ENCODE assay signal across 9 cellular contexts in the genomic region with DNA sequence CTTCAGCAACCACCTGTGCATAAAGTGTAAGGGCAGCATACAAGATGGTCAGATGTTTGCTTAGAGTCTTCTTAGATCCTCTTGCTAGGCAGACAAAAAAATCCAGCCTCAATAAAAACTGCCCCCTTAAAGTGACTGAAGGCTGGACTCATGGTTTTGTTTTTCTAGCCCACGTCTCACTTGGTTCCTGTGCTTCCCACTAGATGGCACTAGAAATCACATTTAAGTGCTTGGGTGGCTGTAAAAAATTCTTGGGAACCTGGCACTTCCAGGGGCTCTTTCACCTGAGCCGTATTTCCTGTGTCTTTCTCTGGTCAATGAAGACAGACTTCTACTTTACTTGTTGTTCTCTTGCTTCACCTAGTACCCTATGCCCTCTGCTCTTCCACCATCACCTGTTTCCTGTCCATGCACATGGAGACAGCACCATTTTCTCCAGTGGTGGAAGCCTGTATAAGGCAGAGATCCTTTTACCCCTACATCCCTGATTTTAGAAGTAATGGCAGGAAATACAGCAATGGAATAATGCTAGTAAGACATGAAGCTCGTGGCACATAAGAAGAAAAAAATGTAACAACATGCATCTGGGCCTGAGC. TPM values are rescaled to one million over a fixed set of nuclear protein-coding genes. Genes with fewer than 3 reads are reported as not detected.
DNase-seq lines count a peak whose midpoint lies in the region; ATAC-seq, FAIRE-seq and TF ChIP-seq lines count a peak whose summit lies in the region.
"Had no signal": no experiment of that assay in that cellular context is flagged by ENCODE, and none has a peak within 500 bp of the region (broad histone marks: within the 10 kb centered on the region; RNA-seq: fewer than 3 reads in every experiment).

No MANE protein-coding gene starts in this region.

- no peak overlapping the region; the same call in 1 of the 2 replicates for H2AFZ ChIP-seq in GM12878 (ENCODE audit: control insufficient read depth, low read depth, low read length)

- TF ChIP-seq CTCF in GM20000 (IDR thresholded peaks at IDR 0.05; ENCODE audit: extremely low read depth, missing control alignments) (peak; percentile 28), GM12878 (IDR thresholded peaks at IDR 0.05 in 2 of 3, conservative IDR thresholded peaks at IDR 0.05 in 1 of 3; ENCODE audit: control insufficient read depth in 2 of 3, extremely low read depth in 1 of 3, insufficient read depth in 1 of 3, low read depth in 3 of 3, low read length in 3 of 3) (peak; percentile 71 to 72 (median 72)), tibial artery (IDR thresholded peaks at IDR 0.05) (peak; percentile 68 to 70)

- H3K27me3 Mint-ChIP-seq in activated CD4-positive, alpha-beta T cell treated with anti-CD3 and anti-CD28 coated beads, Interleukin-2, amount 10 ng/mL, durations not matched to agents 24 days and 14 days, result no peaks in the 10 kb centered on the region

- H3K4me3 Mint-ChIP-seq in activated CD4-positive, alpha-beta T cell treated with anti-CD3 and anti-CD28 coated beads, Interleukin-2, amount 10 ng/mL, durations not matched to agents 24 days and 14 days, result no peak overlapping the region

- no peak for TF ChIP-seq EP300 in GM12878 (IDR thresholded peaks at IDR 0.05; ENCODE audit: borderline replicate concordance in 1 of 2, control insufficient read depth in 1 of 2, low read depth in 2 of 2, low read length in 2 of 2)

- SMC1A ChIA-PET in GM12878 (lab: Charles Lee; ENCODE audit: uncharacterized antibody, unreplicated experiment), result interaction anchor here (0.5 to 8.7 kb wide), 16 partner anchors 9 to 317 kb away, joined by 3 to 142 read pairs (median 4); a partner anchor contains a TSS

- POLR2A ChIA-PET in GM12878 (lab: Charles Lee), result interaction anchor here (0.6 kb wide), 1 partner anchor 52 kb away, joined by 3 read pairs; no protein-coding TSS in a partner anchor

- H3K27me3 ChIP-seq in GM12878 (replicated peaks in 1 of 2; ENCODE audit: control insufficient read depth in 2 of 2, insufficient read depth in 2 of 2, low read length in 1 of 2), result no peaks in the 10 kb centered on the region
- H3K27me3 ChIP-seq in tibial artery, result no peaks in the 10 kb centered on the region

- DNase-seq in AML-193 (lab: John Stamatoyannopoulos, UW), result peak; percentile 16 to 37
- peak; percentile 49 for DNase-seq in GM20000 (ENCODE audit: low spot score)
- DNase-seq in NCI-H345 (lab: John Stamatoyannopoulos, UW), result peak; percentile 33
- DNase-seq in GM12878 (ENCODE audit: low read depth, low spot score), result no peak
- peak; percentile 37 for DNase-seq in iris pigment epithelial cell (ENCODE audit: low read depth)
- DNase-seq in tibial artery, result no peak
- no peak for DNase-seq in central memory CD4-positive, alpha-beta T cell
- no peak for DNase-seq in activated CD4-positive, alpha-beta T cell treated with anti-CD3 and anti-CD28 coated beads, Interleukin-2, amount 10 ng/mL, durations not matched to agents 24 days and 14 days

- TF ChIP-seq RAD21 in GM12878 (IDR thresholded peaks at IDR 0.05; ENCODE audit: insufficient read depth, low read depth, low read length), result peak; percentile 80

- RAD21 ChIA-PET in GM12878 (lab: Charles Lee; ENCODE audit: unreplicated experiment), result interaction anchor here (1.0 to 4.7 kb wide), 8 partner anchors 10 to 201 kb away, joined by 3 to 87 read pairs (median 8); a partner anchor contains a TSS

- H3K4me1 ChIP-seq in GM12878 (ENCODE audit: control insufficient read depth, insufficient read depth, low read length) (peaks cover 7% of the 10 kb centered on the region), tibial artery (peaks cover 0 to 6% (median 2%) of the 10 kb centered on the region in 4 donors)

- H3K9me3 ChIP-seq in GM12878 (replicated peaks; ENCODE audit: control insufficient read depth, insufficient read depth, low read length), result no peaks in the 10 kb centered on the region
- no peaks in the 10 kb centered on the region for H3K9me3 ChIP-seq in tibial artery

- FAIRE-seq in GM12878 (lab: Jason Lieb, UNC), result peak; percentile 89
- FAIRE-seq: endometrium had no signal

- H3K79me2 ChIP-seq in GM12878 (ENCODE audit: control insufficient read depth, insufficient read depth, low read length), result no peaks in the 10 kb centered on the region

- intact Hi-C loops in GM12878 (cut with micrococcal nuclease; ENCODE audit: unreplicated experiment), result loop anchor here (1.0 to 10.0 kb wide), 2 partner anchors 184 to 623 kb away; a partner anchor contains a TSS
- intact Hi-C loops in tibial artery (cut with DNase I; ENCODE audit: low total_unique reads), result loop anchor here (5.0 to 10.0 kb wide), 2 partner anchors 181 to 643 kb away; a partner anchor contains a TSS
- intact Hi-C loops in activated CD4-positive, alpha-beta T cell treated with anti-CD3 and anti-CD28 coated beads, Interleukin-2, amount 10 ng/mL, durations not matched to agents 24 days and 14 days (cut with micrococcal nuclease), result loop anchor here (1.0 to 10.0 kb wide), 3 partner anchors 47 to 643 kb away; a partner anchor contains a TSS

- H3K4me3 ChIP-seq in GM12878, result no peak overlapping the region
- no peak overlapping the region for H3K4me3 ChIP-seq in tibial artery

- no peak for TF ChIP-seq POLR2A in GM12878 (IDR thresholded peaks at IDR 0.05; ENCODE audit: low read depth, low read length)

- H3K9ac ChIP-seq in GM12878 (ENCODE audit: control insufficient read depth, insufficient read depth, low read length), result no peak overlapping the region

- no TSS peak for BruUV-seq in GM12878 (replicated peaks; lab: Mats Ljungman, UMichigan)

- H3K4me1 Mint-ChIP-seq in activated CD4-positive, alpha-beta T cell treated with anti-CD3 and anti-CD28 coated beads, Interleukin-2, amount 10 ng/mL, durations not matched to agents 24 days and 14 days, result peaks cover 7% of the 10 kb centered on the region

- ATAC-seq in GM12878, result peak; percentile 58

- H3K9me3 Mint-ChIP-seq in activated CD4-positive, alpha-beta T cell treated with anti-CD3 and anti-CD28 coated beads, Interleukin-2, amount 10 ng/mL, durations not matched to agents 24 days and 14 days, result no peaks in the 10 kb centered on the region

- in situ Hi-C loops in GM12878 (cut with MboI), result no loop called here

- no peaks in the 10 kb centered on the region for H4K20me1 ChIP-seq in GM12878 (ENCODE audit: control insufficient read depth, insufficient read depth)

- peaks cover 25% of the 10 kb centered on the region for H3K36me3 Mint-ChIP-seq in activated CD4-positive, alpha-beta T cell treated with anti-CD3 and anti-CD28 coated beads, Interleukin-2, amount 10 ng/mL, durations not matched to agents 24 days and 14 days (ENCODE audit: low read depth)

- H3K4me2 ChIP-seq in GM12878 (ENCODE audit: control insufficient read depth, insufficient read depth), result no peak overlapping the region

- H3K36me3 ChIP-seq in GM12878 (ENCODE audit: control insufficient read depth in 2 of 2, insufficient read depth in 2 of 2, low read length in 1 of 2), result peaks cover 6 to 13% of the 10 kb centered on the region in 2 experiments
- H3K36me3 ChIP-seq in tibial artery, result peaks cover 4 to 32% (median 9%) of the 10 kb centered on the region in 3 donors

- CTCF ChIA-PET in GM12878 (lab: Yijun Ruan, JAX), result interaction anchor here (0.6 to 9.3 kb wide), 47 partner anchors 9 to 918 kb away, joined by 3 to 322 read pairs (median 4); a partner anchor contains a TSS

- H3K27ac Mint-ChIP-seq in activated CD4-positive, alpha-beta T cell treated with anti-CD3 and anti-CD28 coated beads, Interleukin-2, amount 10 ng/mL, durations not matched to agents 24 days and 14 days, result no peak overlapping the region

- no peak overlapping the region for H3K27ac ChIP-seq in GM12878 (ENCODE audit: control insufficient read depth, insufficient read depth)
- no peak overlapping the region for H3K27ac ChIP-seq in tibial artery

- WGBS in GM12878 (ENCODE audit: insufficient coverage, insufficient replicate concordance, low lambda C conversion rate, missing lambda C conversion rate), result 16% methylated on average over 3 of the region's 3 CpGs

RNA-seq across cellular contexts. Expression of a gene that starts 20.0 kb away (rescaled TPM):
- 22.6 and 28.0 TPM in 2 replicates for total RNA-seq in GM12878 (2013; cell fraction: nucleolus; rRNA removed)
- total RNA-seq in GM12878 (2014; rRNA removed) (35.6 and 35.7 TPM in 2 replicates), GM12878 (2014; rRNA removed; fragmentation: Illumina TruSeq; extraction: Trizol) (27.4 and 28.7 TPM in 2 replicates), GM12878 (2021) (34.8 and 37.1 TPM in 2 replicates)
- 21.0 TPM for polyA plus RNA-seq in GM12878 (2011; ENCODE audit: low read depth)
- polyA plus RNA-seq in GM12878 (2011; rRNA removed) (43.9 and 47.2 TPM in 2 replicates), GM12878 (2014; fragmentation: Illumina TruSeq; extraction: Trizol) (36.4 and 37.7 TPM in 2 replicates), GM12878 (2014; fragmentation: Nextera tagmentation; extraction: Ambion mirVana) (10 to 100 TPM; 12.2 to 16.8 TPM), GM12878 (2014; rRNA removed) (32.0 and 34.3 TPM in 2 replicates), GM12878 (2016; fragmentation: Nextera tagmentation; extraction: Ambion mirVana) (10 to 100 TPM; 34.3 to 38.3 TPM)
- 47.5 and 48.1 TPM in 2 replicates for polyA plus RNA-seq in GM12878 (2011; cell fraction: cytosol; rRNA removed)
- 28.6 and 32.8 TPM in 2 replicates for polyA plus RNA-seq in GM12878 (2011; cell fraction: nucleus; rRNA removed)
- polyA plus RNA-seq in GM12878 (2012), result 22.9 and 25.6 TPM in 2 replicates
- polyA minus RNA-seq in GM12878 (2011; rRNA and poly(A)+ RNA removed), result 55.0 and 70.1 TPM in 2 replicates
- 14.3 and 20.2 TPM in 2 replicates for polyA minus RNA-seq in GM12878 (2011; cell fraction: cytosol; rRNA and poly(A)+ RNA removed)
- 18.7 and 30.4 TPM in 2 replicates for polyA minus RNA-seq in GM12878 (2011; cell fraction: nucleus; rRNA and poly(A)+ RNA removed)
- 56.1 and 57.8 TPM in 2 replicates for total RNA-seq in activated CD4-positive, alpha-beta T cell treated with anti-CD3 and anti-CD28 coated beads, Interleukin-2, amount 10 ng/mL, durations not matched to agents 24 days and 14 days

RNA-seq across cellular contexts. Expression of a gene that starts 39.8 kb away (rescaled TPM):
- total RNA-seq in GM12878 (2013; cell fraction: nucleolus; rRNA removed), result 4.2 and 7.9 TPM in 2 replicates
- total RNA-seq in GM12878 (2014; rRNA removed) (0.05 and 0.11 TPM in 2 replicates), GM12878 (2014; rRNA removed; fragmentation: Illumina TruSeq; extraction: Trizol) (0.14 and 0.18 TPM in 2 replicates), GM12878 (2021) (0.05 and 0.08 TPM in 2 replicates)
- 0.16 TPM for polyA plus RNA-seq in GM12878 (2011; ENCODE audit: low read depth)
- polyA plus RNA-seq in GM12878 (2011; rRNA removed) (1.5 and 2.5 TPM in 2 replicates), GM12878 (2014; fragmentation: Illumina TruSeq; extraction: Trizol) (0.04 and 0.08 TPM in 2 replicates), GM12878 (2014; fragmentation: Nextera tagmentation; extraction: Ambion mirVana) (not detected), GM12878 (2014; rRNA removed) (0.03 and 0.06 TPM in 2 replicates), GM12878 (2016; fragmentation: Nextera tagmentation; extraction: Ambion mirVana) (under 1 TPM in 1 of 2 experiments, not detected in 1; 0.07 TPM)
- 1.8 and 2.0 TPM in 2 replicates for polyA plus RNA-seq in GM12878 (2011; cell fraction: cytosol; rRNA removed)
- 1.8 and 2.8 TPM in 2 replicates for polyA plus RNA-seq in GM12878 (2011; cell fraction: nucleus; rRNA removed)
- polyA plus RNA-seq in GM12878 (2012), result 0.11 and 0.31 TPM in 2 replicates
- 2.3 and 3.5 TPM in 2 replicates for polyA minus RNA-seq in GM12878 (2011; rRNA and poly(A)+ RNA removed)
- polyA minus RNA-seq in GM12878 (2011; cell fraction: cytosol; rRNA and poly(A)+ RNA removed), result 0.73 and 1.2 TPM in 2 replicates
- 5.4 and 8.7 TPM in 2 replicates for polyA minus RNA-seq in GM12878 (2011; cell fraction: nucleus; rRNA and poly(A)+ RNA removed)
- total RNA-seq in activated CD4-positive, alpha-beta T cell treated with anti-CD3 and anti-CD28 coated beads, Interleukin-2, amount 10 ng/mL, durations not matched to agents 24 days and 14 days, result 0.42 and 0.45 TPM in 2 replicates

RNA-seq across cellular contexts. Expression of a gene that starts 59.6 kb away (rescaled TPM):
- 8.2 and 8.6 TPM in 2 replicates for total RNA-seq in GM12878 (2013; cell fraction: nucleolus; rRNA removed)
- 1.5 and 2.8 TPM in 2 replicates for total RNA-seq in GM12878 (2014; rRNA removed)
- total RNA-seq in GM12878 (2014; rRNA removed; fragmentation: Illumina TruSeq; extraction: Trizol), result 4.2 and 4.3 TPM in 2 replicates
- 3.4 and 4.6 TPM in 2 replicates for total RNA-seq in GM12878 (2021)
- 3.1 TPM for polyA plus RNA-seq in GM12878 (2011; ENCODE audit: low read depth)
- 6.3 and 13.7 TPM in 2 replicates for polyA plus RNA-seq in GM12878 (2011; rRNA removed)
- 1.8 and 1.9 TPM in 2 replicates for polyA plus RNA-seq in GM12878 (2011; cell fraction: cytosol; rRNA removed)
- polyA plus RNA-seq in GM12878 (2011; cell fraction: nucleus; rRNA removed), result 4.7 and 5.2 TPM in 2 replicates
- polyA plus RNA-seq in GM12878 (2012), result 5.3 and 6.6 TPM in 2 replicates
- polyA plus RNA-seq in GM12878 (2014; fragmentation: Illumina TruSeq; extraction: Trizol), result 5.2 and 6.6 TPM in 2 replicates
- 1 to 10 TPM in 1 of 2 experiments, under 1 TPM in 1; 0.90 to 1.5 TPM for polyA plus RNA-seq in GM12878 (2014; fragmentation: Nextera tagmentation; extraction: Ambion mirVana)
- 3.5 and 4.0 TPM in 2 replicates for polyA plus RNA-seq in GM12878 (2014; rRNA removed)
- 1 to 10 TPM; 4.3 to 7.9 TPM for polyA plus RNA-seq in GM12878 (2016; fragmentation: Nextera tagmentation; extraction: Ambion mirVana)
- polyA minus RNA-seq in GM12878 (2011; rRNA and poly(A)+ RNA removed), result 1.6 and 2.4 TPM in 2 replicates
- 1.2 and 4.9 TPM in 2 replicates for polyA minus RNA-seq in GM12878 (2011; cell fraction: cytosol; rRNA and poly(A)+ RNA removed)
- polyA minus RNA-seq in GM12878 (2011; cell fraction: nucleus; rRNA and poly(A)+ RNA removed), result 1.6 and 2.4 TPM in 2 replicates
- 7.7 TPM in 2 replicates for total RNA-seq in activated CD4-positive, alpha-beta T cell treated with anti-CD3 and anti-CD28 coated beads, Interleukin-2, amount 10 ng/mL, durations not matched to agents 24 days and 14 days

Comparison
In these comparisons a context has a peak if more than half of its experiments do, and no peak if none do; other contexts are left out.
1. DNase-seq: peak in AML-193 (2 of 2), GM20000 (single experiment), NCI-H345 (single experiment) and iris pigment epithelial cell (single experiment); none in GM12878 (single experiment), tibial artery (0 of 2), central memory CD4-positive, alpha-beta T cell (single experiment) and activated CD4-positive, alpha-beta T cell treated with anti-CD3 and anti-CD28 coated beads, Interleukin-2, amount 10 ng/mL, durations not matched to agents 24 days and 14 days (single experiment).
2. Peak in every context shown above with its lines, with median percentiles within 50 percentile points of each other: CTCF ChIP-seq.